Comparison of ENCODE assay signal across 8 cellular contexts in the genomic region with DNA sequence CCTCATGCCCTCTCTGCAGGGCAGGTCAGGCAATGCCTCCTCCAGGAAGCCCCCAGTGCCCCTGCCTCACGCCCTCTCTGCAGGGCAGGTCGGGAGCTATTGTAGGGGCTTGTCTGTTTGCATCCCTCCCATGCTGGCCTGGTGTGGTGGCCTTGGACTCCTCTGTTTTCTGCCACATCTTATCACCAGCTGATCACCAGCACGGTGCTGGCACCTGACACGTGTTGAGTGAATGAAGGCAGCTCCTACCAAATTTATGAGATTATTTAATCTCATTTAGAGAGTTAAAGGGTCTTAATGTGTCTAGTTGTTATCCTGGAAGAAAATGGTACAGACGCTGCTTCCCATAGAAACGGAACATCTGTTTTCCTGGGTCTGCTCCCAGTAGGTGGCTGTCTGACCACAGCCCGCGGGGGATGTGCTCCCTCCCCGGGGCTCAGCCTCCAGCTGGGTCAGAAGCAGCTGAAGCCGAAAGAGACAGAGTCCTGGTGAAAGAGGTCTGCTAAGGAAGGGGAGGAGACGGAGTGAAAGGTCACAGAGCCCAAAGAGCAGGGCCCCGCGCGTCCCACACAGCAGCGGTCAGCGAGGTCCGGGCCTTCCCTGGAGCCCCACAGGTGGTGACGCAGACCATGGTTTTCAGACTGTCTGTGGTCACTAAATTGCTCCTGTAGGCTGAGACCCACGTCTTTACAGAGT. TPM values are rescaled to one million over a fixed set of nuclear protein-coding genes. Genes with fewer than 3 reads are reported as not detected.
DNase-seq lines count a peak whose midpoint lies in the region; ATAC-seq and TF ChIP-seq lines count a peak whose summit lies in the region.

No MANE protein-coding gene starts in this region.

- no peak overlapping the region for H3K4me3 ChIP-seq in BJ (ENCODE audit: low read depth, low read length)
- H3K4me3 ChIP-seq in esophagus muscularis mucosa, result no peak overlapping the region
- H3K4me3 ChIP-seq in neural progenitor cell, result no peak overlapping the region

- no peaks in the 10 kb centered on the region for H3K27me3 Mint-ChIP-seq in neural progenitor cell (ENCODE audit: insufficient read depth, low read depth)

- H3K79me2 ChIP-seq in neural progenitor cell (ENCODE audit: low read depth), result no peaks in the 10 kb centered on the region

- no peak for ATAC-seq in HG02571 (IDR thresholded peaks at IDR 0.05; ENCODE audit: unreplicated experiment)

- POLR2A ChIA-PET in BJ (lab: Charles Lee), result no interaction called here

- H3K36me3 ChIP-seq in BJ (ENCODE audit: control insufficient read depth, insufficient read depth, low read length), result peaks cover 30% of the 10 kb centered on the region
- H3K36me3 ChIP-seq in esophagus muscularis mucosa, result peaks cover 9 to 69% (median 42%) of the 10 kb centered on the region in 4 donors
- H3K36me3 ChIP-seq in neural progenitor cell, result no peaks in the 10 kb centered on the region

- TF ChIP-seq CTCF in BJ (IDR thresholded peaks at IDR 0.05; ENCODE audit: insufficient read depth, low read depth, low read length), result peak; percentile 28; the same call in 1 of the 2 replicates
- TF ChIP-seq CTCF in esophagus muscularis mucosa (IDR thresholded peaks at IDR 0.05), result peak in 2 of 3 experiments; percentile 19 to 25
- no peak for TF ChIP-seq CTCF in neural progenitor cell (IDR thresholded peaks at IDR 0.05)

- WGBS in esophagus muscularis mucosa, result 51% methylated on average over 18 of the region's 19 CpGs

- H3K4me3 Mint-ChIP-seq in neural progenitor cell, result no peak overlapping the region

- CTCF ChIA-PET in BJ (lab: Yijun Ruan, JAX), result interaction anchor here (0.9 to 1.4 kb wide), 3 partner anchors 9 to 201 kb away, joined by 4 to 7 read pairs (median 5); no protein-coding TSS in a partner anchor

- H3K9me3 ChIP-seq in esophagus muscularis mucosa (no peaks in the 10 kb centered on the region), neural progenitor cell (ENCODE audit: low read depth) (no peaks in the 10 kb centered on the region)

- no peaks in the 10 kb centered on the region for H3F3A ChIP-seq in neural progenitor cell (ENCODE audit: low read depth)

- DNase-seq in BJ (ENCODE audit: low read depth) (no peak), NCI-H146 (lab: John Stamatoyannopoulos, UW) (peak; percentile 75), esophagus muscularis mucosa (ENCODE audit: extremely low spot score) (no peak), neural progenitor cell (ENCODE audit: low spot score) (peak; percentile 38), 8988T (no peak), middle frontal gyrus (ENCODE audit: extremely low spot score, low spot score) (no peak)
- DNase-seq in stimulated activated CD4-positive, alpha-beta T cell treated with anti-CD3 and anti-CD28 coated beads, Interleukin-4, amount 100 ng/mL, for 1 hour, result no peak

- peaks cover 12% of the 10 kb centered on the region for H3K36me3 Mint-ChIP-seq in neural progenitor cell

- H3K4me1 ChIP-seq in esophagus muscularis mucosa (peaks cover 29 to 50% (median 33%) of the 10 kb centered on the region in 4 donors), neural progenitor cell (peaks cover 13% of the 10 kb centered on the region)

- no peak for TF ChIP-seq POLR2A in esophagus muscularis mucosa (IDR thresholded peaks at IDR 0.05; ENCODE audit: low read depth)

- peak overlapping the region; percentile 1 for H3K4me2 ChIP-seq in neural progenitor cell

- H3K9me3 Mint-ChIP-seq in neural progenitor cell, result no peaks in the 10 kb centered on the region

- TF ChIP-seq EP300 in esophagus muscularis mucosa (IDR thresholded peaks at IDR 0.05), result no peak

- intact Hi-C loops in esophagus muscularis mucosa (cut with DNase I), result loop anchor here (5.0 kb wide), 1 partner anchor 202 kb away; no protein-coding TSS in a partner anchor

- H3K27me3 ChIP-seq in BJ (ENCODE audit: control insufficient read depth, insufficient read depth, low read length) (no peaks in the 10 kb centered on the region), esophagus muscularis mucosa (no peaks in the 10 kb centered on the region), neural progenitor cell (no peaks in the 10 kb centered on the region)

- no peak overlapping the region for H2AFZ ChIP-seq in neural progenitor cell (replicated peaks)

- peaks cover 25% of the 10 kb centered on the region for H3K4me1 Mint-ChIP-seq in neural progenitor cell

- H3K27ac Mint-ChIP-seq in neural progenitor cell, result peak overlapping the region; percentile 78

- no peak overlapping the region for H3K9ac ChIP-seq in neural progenitor cell

- H4K20me1 ChIP-seq in neural progenitor cell (ENCODE audit: low read depth), result no peaks in the 10 kb centered on the region

- H3K27ac ChIP-seq in esophagus muscularis mucosa (replicated peaks in 1 of 4) (peak overlapping the region; percentile 68 to 79 (median 76)), neural progenitor cell (no peak overlapping the region)

RNA-seq across cellular contexts. Expression of gene C13orf46, which starts 51.7 kb away (rescaled TPM):
- polyA plus RNA-seq in BJ (2011; rRNA removed), result 0.58 and 0.65 TPM in 2 replicates
- 1.0 and 1.1 TPM in 2 replicates for polyA minus RNA-seq in BJ (2011; rRNA and poly(A)+ RNA removed)
- total RNA-seq in esophagus muscularis mucosa, result 1 to 10 TPM in 2 of 4 donors, under 1 TPM in 2; 0.17 to 2.1 (median 0.89) TPM
- total RNA-seq in neural progenitor cell (ENCODE audit: low replicate concordance), result not detected in 2 replicates

Comparison
In these comparisons a context has a peak if more than half of its experiments do, and no peak if none do; other contexts are left out.
1. DNase-seq: peak in NCI-H146 (single experiment) and neural progenitor cell (single experiment); none in BJ (single experiment), esophagus muscularis mucosa (single experiment), 8988T (single experiment), stimulated activated CD4-positive, alpha-beta T cell treated with anti-CD3 and anti-CD28 coated beads, Interleukin-4, amount 100 ng/mL, for 1 hour (single experiment) and middle frontal gyrus (single experiment).